10 cellular contexts compared by ENCODE assay signal in genomic region chr2:238098854-238099708, GRCh38. TPM values are rescaled to one million over a fixed set of nuclear protein-coding genes. Genes with fewer than 3 reads are reported as not detected.
DNase-seq lines count a peak whose midpoint lies in the region; ATAC-seq and TF ChIP-seq lines count a peak whose summit lies in the region.
"Had no signal": no experiment of that assay in that cellular context is flagged by ENCODE, and none has a peak within 500 bp of the region (broad histone marks: within the 10 kb centered on the region; RNA-seq: fewer than 3 reads in every experiment).

No MANE protein-coding gene starts in this region.

- no peak overlapping the region for H3K4me3 Mint-ChIP-seq in stimulated activated naive CD8-positive, alpha-beta T cell treated with anti-CD3 and anti-CD28 coated beads, Interleukin-15, amount 100 ng/mL, for 72 hours
- H3K4me3 Mint-ChIP-seq: CD4-positive, alpha-beta T cell had no signal

- H3K27ac Mint-ChIP-seq in stimulated activated naive CD8-positive, alpha-beta T cell treated with anti-CD3 and anti-CD28 coated beads, Interleukin-15, amount 100 ng/mL, for 72 hours, result peak overlapping the region in 1 of 2 donors; percentile 78
- H3K27ac Mint-ChIP-seq: CD4-positive, alpha-beta T cell had no signal

- no peaks in the 10 kb centered on the region for H3K27me3 ChIP-seq in Peyer's patch
- H3K27me3 ChIP-seq: gastrocnemius medialis had no signal

- H3K9me3 ChIP-seq in Peyer's patch, result no peaks in the 10 kb centered on the region
- H3K9me3 ChIP-seq: gastrocnemius medialis had no signal

- peaks cover 19% of the 10 kb centered on the region for H3K4me1 Mint-ChIP-seq in stimulated activated naive CD8-positive, alpha-beta T cell treated with anti-CD3 and anti-CD28 coated beads, Interleukin-15, amount 100 ng/mL, for 72 hours

- DNase-seq in Peyer's patch (peak; percentile 31 to 62 (median 55)), islet precursor cell (peak; percentile 45), LoVo (ENCODE audit: low spot score) (no peak), COR-L47 (lab: John Stamatoyannopoulos, UW) (no peak), GM20000 (ENCODE audit: low spot score) (no peak)
- no peak for DNase-seq in stimulated activated naive CD8-positive, alpha-beta T cell treated with anti-CD3 and anti-CD28 coated beads, Interleukin-15, amount 100 ng/mL, for 72 hours

- H3K9me3 Mint-ChIP-seq in stimulated activated naive CD8-positive, alpha-beta T cell treated with anti-CD3 and anti-CD28 coated beads, Interleukin-15, amount 100 ng/mL, for 72 hours, result no peaks in the 10 kb centered on the region
- H3K9me3 Mint-ChIP-seq: CD4-positive, alpha-beta T cell had no signal

- peak overlapping the region in 1 of 4 donors; percentile 3 for H3K4me3 ChIP-seq in Peyer's patch
- H3K4me3 ChIP-seq: gastrocnemius medialis had no signal

- TF ChIP-seq POLR2A in Peyer's patch (IDR thresholded peaks at IDR 0.05), result no peak

- peak overlapping the region; percentile 55 for H3K27ac ChIP-seq in 22Rv1
- H3K27ac ChIP-seq in Peyer's patch, result peak overlapping the region; percentile 55 to 80 (median 76)

- no peaks in the 10 kb centered on the region for H3K36me3 ChIP-seq in Peyer's patch
- H3K36me3 ChIP-seq: gastrocnemius medialis had no signal

- ATAC-seq in GM21367 (IDR thresholded peaks at IDR 0.05; ENCODE audit: unreplicated experiment), result peak; percentile 14
- ATAC-seq in stimulated activated naive CD8-positive, alpha-beta T cell treated with anti-CD3 and anti-CD28 coated beads, Interleukin-15, amount 100 ng/mL, for 72 hours, result no peak

- TF ChIP-seq CTCF in 22Rv1 (IDR thresholded peaks at IDR 0.05) (no peak), Peyer's patch (IDR thresholded peaks at IDR 0.05) (no peak), GM20000 (IDR thresholded peaks at IDR 0.05; ENCODE audit: extremely low read depth, missing control alignments) (no peak)

- no peaks in the 10 kb centered on the region for H3K27me3 Mint-ChIP-seq in stimulated activated naive CD8-positive, alpha-beta T cell treated with anti-CD3 and anti-CD28 coated beads, Interleukin-15, amount 100 ng/mL, for 72 hours
- H3K27me3 Mint-ChIP-seq: CD4-positive, alpha-beta T cell had no signal

- peaks cover 0 to 12% (median 7%) of the 10 kb centered on the region in 4 donors for H3K4me1 ChIP-seq in Peyer's patch
- H3K4me1 ChIP-seq: gastrocnemius medialis had no signal

RNA-seq across cellular contexts. Expression of gene ESPNL, which starts 1.1 kb away (rescaled TPM):
- total RNA-seq in Peyer's patch, result 1 to 10 TPM in 1 of 4 donors, under 1 TPM in 1, not detected in 2; 0.27 to 2.5 TPM
- total RNA-seq: CD4-positive, alpha-beta T cell had no signal

RNA-seq across cellular contexts. Expression of gene SCLY, which starts 38.3 kb away (rescaled TPM):
- total RNA-seq in Peyer's patch, result 10 to 100 TPM; 13.2 to 45.2 (median 24.2) TPM

RNA-seq across cellular contexts. Expression of gene KLHL30, which starts 39.4 kb away (rescaled TPM):
- total RNA-seq in Peyer's patch, result under 1 TPM in 2 of 4 donors, not detected in 2; 0.27 to 0.28 TPM
- total RNA-seq: CD4-positive, alpha-beta T cell had no signal

RNA-seq across cellular contexts. Expression of gene ERFE, which starts 59.7 kb away (rescaled TPM):
- total RNA-seq in Peyer's patch, result under 1 TPM in 3 of 4 donors, not detected in 1; 0.40 to 0.57 (median 0.53) TPM
- total RNA-seq: CD4-positive, alpha-beta T cell had no signal

Comparison
In these comparisons a context has a peak if more than half of its experiments do, and no peak if none do; other contexts are left out.
1. DNase-seq: peak in Peyer's patch (3 of 3) and islet precursor cell (single experiment); none in LoVo (single experiment), stimulated activated naive CD8-positive, alpha-beta T cell treated with anti-CD3 and anti-CD28 coated beads, Interleukin-15, amount 100 ng/mL, for 72 hours (0 of 2), COR-L47 (single experiment) and GM20000 (single experiment).